In the genomic region with DNA sequence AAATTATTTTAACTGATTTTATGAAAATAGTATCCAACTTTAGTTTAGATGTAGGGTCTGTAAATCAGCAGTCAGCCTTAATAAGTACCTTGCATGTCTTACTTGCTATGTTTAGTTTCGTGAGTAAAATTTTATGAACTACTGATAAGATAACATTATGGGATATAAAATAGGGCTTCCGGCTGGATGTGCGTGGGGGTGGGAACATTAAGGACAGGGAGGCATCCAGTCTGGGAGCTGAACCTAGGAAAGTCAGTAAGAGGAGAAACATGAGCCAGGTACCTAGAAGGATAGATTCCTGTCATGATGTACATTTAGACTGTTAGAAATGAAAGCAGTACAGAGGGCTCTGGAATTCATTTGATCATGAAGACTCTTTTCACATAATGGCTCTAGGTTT, we compare ENCODE assay signal across 22 cellular contexts. TPM values are rescaled to one million over a fixed set of nuclear protein-coding genes. Genes with fewer than 3 reads are reported as not detected.
"Had no signal": no experiment of that assay in that cellular context is flagged by ENCODE, and none has a peak within 500 bp of the region (broad histone marks: within the 10 kb centered on the region; RNA-seq: fewer than 3 reads in every experiment).

No MANE protein-coding gene starts in this region.

- H3K4me1 ChIP-seq: adrenal gland, heart right ventricle, lower lobe of right lung, psoas muscle, suprapubic skin had no signal

- H3K27me3 Mint-ChIP-seq: activated CD4-positive, alpha-beta T cell treated with anti-CD3 and anti-CD28 coated beads, Interleukin-2, amount 10 ng/mL, durations not matched to agents 7 days and 5 days; activated naive CD4-positive, alpha-beta T cell treated with anti-CD3 and anti-CD28 coated beads, Interleukin-2, amount 10 ng/mL, durations not matched to agents 7 days and 5 days; activated T-cell treated with anti-CD3 and anti-CD28 coated beads, Interleukin-2, amount 50 U/mL, for 24 hours; stimulated activated naive CD8-positive, alpha-beta T cell treated with anti-CD3 and anti-CD28 coated beads, Interleukin-15, amount 100 ng/mL, for 72 hours; type B pancreatic cell had no signal

- H3K9me3 Mint-ChIP-seq: activated naive CD4-positive, alpha-beta T cell treated with anti-CD3 and anti-CD28 coated beads, Interleukin-2, amount 10 ng/mL, durations not matched to agents 7 days and 5 days; activated T-cell treated with anti-CD3 and anti-CD28 coated beads, Interleukin-2, amount 50 U/mL, for 24 hours; neural crest cell; stimulated activated naive CD8-positive, alpha-beta T cell treated with anti-CD3 and anti-CD28 coated beads, Interleukin-15, amount 100 ng/mL, for 72 hours; type B pancreatic cell had no signal

- H3K27ac Mint-ChIP-seq: activated CD4-positive, alpha-beta T cell treated with anti-CD3 and anti-CD28 coated beads, Interleukin-2, amount 10 ng/mL, durations not matched to agents 7 days and 5 days; activated CD8-positive, alpha-beta T cell treated with anti-CD3 and anti-CD28 coated beads, Interleukin-2, amount 10 ng/mL, durations not matched to agents 7 days and 5 days; activated naive CD4-positive, alpha-beta T cell treated with anti-CD3 and anti-CD28 coated beads, Interleukin-2, amount 10 ng/mL, durations not matched to agents 7 days and 5 days; activated T-cell treated with anti-CD3 and anti-CD28 coated beads, Interleukin-2, amount 50 U/mL, for 24 hours; stimulated activated naive CD8-positive, alpha-beta T cell treated with anti-CD3 and anti-CD28 coated beads, Interleukin-15, amount 100 ng/mL, for 72 hours; type B pancreatic cell had no signal

- H3K9me3 ChIP-seq: adrenal gland, heart right ventricle, lower lobe of right lung, psoas muscle, suprapubic skin had no signal

- H3K27me3 ChIP-seq: adrenal gland, cardiac muscle cell, dorsolateral prefrontal cortex, heart right ventricle, suprapubic skin had no signal

- ATAC-seq: activated CD4-positive, CD25-positive, alpha-beta regulatory T cell treated with anti-CD3 and anti-CD28 coated beads, Interleukin-2, amount 50 U/mL, for 24 hours; activated CD8-positive, alpha-beta T cell treated with anti-CD3 and anti-CD28 coated beads, Interleukin-2, amount 10 ng/mL, durations not matched to agents 7 days and 5 days; heart right ventricle; lower lobe of right lung; psoas muscle; right cardiac atrium; stimulated activated naive CD8-positive, alpha-beta T cell treated with anti-CD3 and anti-CD28 coated beads, Interleukin-15, amount 100 ng/mL, for 72 hours had no signal

- DNase-seq: activated CD4-positive, alpha-beta T cell treated with anti-CD3 and anti-CD28 coated beads, Interleukin-2, amount 10 ng/mL, durations not matched to agents 7 days and 5 days; activated CD8-positive, alpha-beta T cell treated with anti-CD3 and anti-CD28 coated beads, Interleukin-2, amount 10 ng/mL, durations not matched to agents 7 days and 5 days; activated naive CD4-positive, alpha-beta T cell treated with anti-CD3 and anti-CD28 coated beads, Interleukin-2, amount 10 ng/mL, durations not matched to agents 7 days and 5 days; activated T-cell treated with anti-CD3 and anti-CD28 coated beads, Interleukin-2, amount 50 U/mL, for 24 hours; adrenal gland; dorsolateral prefrontal cortex; heart right ventricle; lower lobe of right lung; midbrain; psoas muscle; right cardiac atrium; stimulated activated naive CD8-positive, alpha-beta T cell treated with anti-CD3 and anti-CD28 coated beads, Interleukin-15, amount 100 ng/mL, for 72 hours had no signal

- H3K4me3 ChIP-seq: adrenal gland, cardiac muscle cell, dorsolateral prefrontal cortex, heart right ventricle, lower lobe of right lung, psoas muscle, suprapubic skin had no signal

- H3K4me1 Mint-ChIP-seq: activated CD4-positive, alpha-beta T cell treated with anti-CD3 and anti-CD28 coated beads, Interleukin-2, amount 10 ng/mL, durations not matched to agents 7 days and 5 days; activated naive CD4-positive, alpha-beta T cell treated with anti-CD3 and anti-CD28 coated beads, Interleukin-2, amount 10 ng/mL, durations not matched to agents 7 days and 5 days; stimulated activated naive CD8-positive, alpha-beta T cell treated with anti-CD3 and anti-CD28 coated beads, Interleukin-15, amount 100 ng/mL, for 72 hours had no signal

- H3K27ac ChIP-seq: adrenal gland, cardiac muscle cell, heart right ventricle, lower lobe of right lung, psoas muscle, suprapubic skin had no signal

- H3K4me3 Mint-ChIP-seq: activated CD4-positive, alpha-beta T cell treated with anti-CD3 and anti-CD28 coated beads, Interleukin-2, amount 10 ng/mL, durations not matched to agents 7 days and 5 days; activated CD8-positive, alpha-beta T cell treated with anti-CD3 and anti-CD28 coated beads, Interleukin-2, amount 10 ng/mL, durations not matched to agents 7 days and 5 days; activated naive CD4-positive, alpha-beta T cell treated with anti-CD3 and anti-CD28 coated beads, Interleukin-2, amount 10 ng/mL, durations not matched to agents 7 days and 5 days; activated T-cell treated with anti-CD3 and anti-CD28 coated beads, Interleukin-2, amount 50 U/mL, for 24 hours; neural crest cell; stimulated activated naive CD8-positive, alpha-beta T cell treated with anti-CD3 and anti-CD28 coated beads, Interleukin-15, amount 100 ng/mL, for 72 hours; type B pancreatic cell had no signal

RNA-seq across cellular contexts. Expression of a gene that starts 12.7 kb away (rescaled TPM):
- total RNA-seq: activated CD4-positive, alpha-beta T cell treated with anti-CD3 and anti-CD28 coated beads, Interleukin-2, amount 10 ng/mL, durations not matched to agents 7 days and 5 days; activated CD8-positive, alpha-beta T cell treated with anti-CD3 and anti-CD28 coated beads, Interleukin-2, amount 10 ng/mL, durations not matched to agents 7 days and 5 days; adrenal gland; cardiac muscle cell; epithelial cell of proximal tubule; fibroblast of lung; heart right ventricle; lower lobe of right lung; myocyte; neural crest cell; omental fat pad; psoas muscle; right cardiac atrium; skeletal muscle tissue had no signal
- polyA plus RNA-seq: adrenal gland, fibroblast of lung, heart right ventricle, right cardiac atrium had no signal
